Comparison of ENCODE assay signal across 8 cellular contexts in genomic region chr17:57294629-57295501, GRCh38. TPM values are rescaled to one million over a fixed set of nuclear protein-coding genes. Genes with fewer than 3 reads are reported as not detected.
A peak's percentile ranks its signal among the peaks of the same experiment; 100 is the strongest.
DNase-seq lines count a peak whose midpoint lies in the region; ATAC-seq and TF ChIP-seq lines count a peak whose summit lies in the region.

No MANE protein-coding gene starts in this region.

- TF ChIP-seq RAD21 in HCT116 (IDR thresholded peaks at IDR 0.05; ENCODE audit: low read depth): 0 out of 2 replicates have a peak, but pooled peaks have one; percentile 17

- H3K14ac ChIP-seq in neuronal stem cell (ENCODE audit: low read length): no peak overlapping the region

- no peak overlapping the region for H2BK5ac ChIP-seq in neuronal stem cell (ENCODE audit: low read length)

- H3K9me3 ChIP-seq in HCT116 (ENCODE audit: control insufficient read depth in 1 of 2, insufficient read depth in 1 of 2, low read depth in 1 of 2, low read length in 2 of 2): peaks cover 0 to 13% of the 10 kb centered on the region in 2 experiments; a peak in 2 of 4 replicates
- H3K9me3 ChIP-seq in neuronal stem cell (replicated peaks in 1 of 2; ENCODE audit: control insufficient read depth in 2 of 2, insufficient read depth in 1 of 2, low read depth in 1 of 2, low read length in 2 of 2): peaks cover 12 to 29% of the 10 kb centered on the region in 2 donors
- no peaks in the 10 kb centered on the region for H3K9me3 ChIP-seq in osteoblast (ENCODE audit: low read depth, low read length)

- no peak overlapping the region for H2BK15ac ChIP-seq in neuronal stem cell (ENCODE audit: low read length)

- BruUV-seq in HCT116 (replicated peaks; lab: Mats Ljungman, UMichigan): no TSS peak

- H3K79me2 ChIP-seq in HCT116 (ENCODE audit: insufficient read depth, low read length) (peaks cover 45% of the 10 kb centered on the region), osteoblast (ENCODE audit: insufficient read depth, low read length) (no peaks in the 10 kb centered on the region)

- intact Hi-C loops in HCT116 (cut with micrococcal nuclease): no loop called here
- intact Hi-C loops in CD14-positive monocyte (cut with micrococcal nuclease): no loop called here

- CTCF ChIA-PET in HCT116 (lab: Charles Lee): interaction anchor here (0.9 kb wide), 1 partner anchor 52 kb away, joined by 3 read pairs; no protein-coding TSS in a partner anchor

- DNase-seq in HCT116 (ENCODE audit: low read depth, low spot score) (peak; percentile 94), NCI-H526 (lab: John Stamatoyannopoulos, UW) (peak; percentile 91 to 95), neuronal stem cell (ENCODE audit: low spot score) (no peak), osteoblast (ENCODE audit: insufficient read length, low spot score, missing footprints) (no peak), Kasumi-1 (lab: John Stamatoyannopoulos, UW) (no peak), CD14-positive monocyte (ENCODE audit: low spot score) (no peak)
- DNase-seq in activated naive CD8-positive, alpha-beta T cell treated with anti-CD3 and anti-CD28 coated beads, Interleukin-2, amount 50 U/mL, for 16 hours (ENCODE audit: low read depth, low spot score): peak; percentile 12
- DNase-seq in natural killer cell treated with Interleukin-12 subunit alpha and Interleukin-12 subunit beta and Interleukin-15 and Interleukin-18, amount 100 ng/mL, for 72 hours (ENCODE audit: low spot score): no peak

- no peaks in the 10 kb centered on the region for H3K9me2 ChIP-seq in HCT116 (ENCODE audit: insufficient read depth)

- peak overlapping the region; percentile 16; the same call in 1 of the 2 replicates for H3K9ac ChIP-seq in HCT116 (ENCODE audit: low read length)
- H3K9ac ChIP-seq in neuronal stem cell (ENCODE audit: low read depth, low read length, poor library complexity): no peak overlapping the region

- H4K8ac ChIP-seq in neuronal stem cell (ENCODE audit: low read depth, low read length): no peak overlapping the region

- TF ChIP-seq CTCF in HCT116 (IDR thresholded peaks at IDR 0.05 in 2 of 3, conservative IDR thresholded peaks at IDR 0.05 in 1 of 3; ENCODE audit: borderline replicate concordance in 1 of 3, insufficient read depth in 1 of 3, low read depth in 2 of 3, low read length in 2 of 3) (no peak), osteoblast (IDR thresholded peaks at IDR 0.05; ENCODE audit: extremely low read depth, low read depth, low read length) (no peak), CD14-positive monocyte (IDR thresholded peaks at IDR 0.05) (no peak)

- peak overlapping the region; percentile 21 for H2AK5ac ChIP-seq in neuronal stem cell (ENCODE audit: low read depth, low read length)

- H3K4ac ChIP-seq in neuronal stem cell (ENCODE audit: low read length): no peak overlapping the region

- H3K27me3 ChIP-seq in HCT116 (ENCODE audit: insufficient read depth, low read length): no peaks in the 10 kb centered on the region
- H3K27me3 ChIP-seq in neuronal stem cell (ENCODE audit: control insufficient read depth in 3 of 3, insufficient read depth in 3 of 3, low read depth in 1 of 3, low read length in 3 of 3): no peaks in the 10 kb centered on the region
- H3K27me3 ChIP-seq in osteoblast (ENCODE audit: insufficient read depth, low read length): no peaks in the 10 kb centered on the region

- H3K36me3 ChIP-seq in HCT116 (ENCODE audit: control insufficient read depth in 1 of 2, insufficient read depth in 2 of 2, low read length in 2 of 2): peaks cover 0 to 24% of the 10 kb centered on the region in 2 experiments; a peak in 2 of 4 replicates
- H3K36me3 ChIP-seq in neuronal stem cell (replicated peaks in 1 of 2; ENCODE audit: control insufficient read depth in 2 of 2, insufficient read depth in 2 of 2, low read length in 2 of 2): peaks cover 11 to 62% of the 10 kb centered on the region in 2 donors
- no peaks in the 10 kb centered on the region for H3K36me3 ChIP-seq in osteoblast (ENCODE audit: insufficient read depth, low read length)

- peaks cover 9% of the 10 kb centered on the region for H3K36me3 Mint-ChIP-seq in natural killer cell treated with Interleukin-12 subunit alpha and Interleukin-12 subunit beta and Interleukin-15 and Interleukin-18, amount 100 ng/mL, for 72 hours
- peaks cover 26 to 39% of the 10 kb centered on the region in 2 donors for H3K36me3 Mint-ChIP-seq in CD14-positive monocyte

- peak; percentile 85 for ATAC-seq in HCT116
- ATAC-seq in natural killer cell treated with Interleukin-12 subunit alpha and Interleukin-12 subunit beta and Interleukin-15 and Interleukin-18, amount 100 ng/mL, for 72 hours: no peak

- RAD21 ChIA-PET in HCT116 (lab: Charles Lee; ENCODE audit: low non-redundant PET in 1 of 2, low total read pairs in 2 of 2, uncharacterized antibody in 2 of 2, unreplicated experiment in 2 of 2): interaction anchor here (0.6 to 1.0 kb wide), 3 partner anchors 52 to 110 kb away, joined by 3 read pairs; no protein-coding TSS in a partner anchor

- H4K20me1 ChIP-seq in HCT116 (ENCODE audit: insufficient read depth) (no peaks in the 10 kb centered on the region), osteoblast (ENCODE audit: insufficient read depth, low read length) (no peaks in the 10 kb centered on the region)

- H3K27me3 Mint-ChIP-seq in natural killer cell treated with Interleukin-12 subunit alpha and Interleukin-12 subunit beta and Interleukin-15 and Interleukin-18, amount 100 ng/mL, for 72 hours: no peaks in the 10 kb centered on the region
- peaks cover 0 to 2% (median 2%) of the 10 kb centered on the region in 3 donors for H3K27me3 Mint-ChIP-seq in CD14-positive monocyte (ENCODE audit: low read depth in 3 of 3)

- POLR2A ChIA-PET in HCT116 (lab: Charles Lee): interaction anchor here (0.7 to 1.1 kb wide), 4 partner anchors 10 to 87 kb away, joined by 3 to 5 read pairs (median 3); no protein-coding TSS in a partner anchor

- no peak overlapping the region for H4K91ac ChIP-seq in neuronal stem cell (ENCODE audit: low read depth, low read length, poor library complexity)

- H3K9me3 Mint-ChIP-seq in natural killer cell treated with Interleukin-12 subunit alpha and Interleukin-12 subunit beta and Interleukin-15 and Interleukin-18, amount 100 ng/mL, for 72 hours: no peaks in the 10 kb centered on the region
- peaks cover 4 to 19% (median 10%) of the 10 kb centered on the region in 7 donors for H3K9me3 Mint-ChIP-seq in CD14-positive monocyte

- H3K23ac ChIP-seq in neuronal stem cell (ENCODE audit: low read depth, low read length, poor library complexity): no peak overlapping the region

- WGBS in neuronal stem cell (ENCODE audit: extremely low coverage in 2 of 2, insufficient read length in 2 of 2, insufficient replicate concordance in 1 of 2), 2 donors: no CpG with 5 or more reads among the region's 10 CpGs

- no peak overlapping the region for H3K4me3 Mint-ChIP-seq in natural killer cell treated with Interleukin-12 subunit alpha and Interleukin-12 subunit beta and Interleukin-15 and Interleukin-18, amount 100 ng/mL, for 72 hours
- H3K4me3 Mint-ChIP-seq in CD14-positive monocyte: no peak overlapping the region

- no peak overlapping the region for H3K27ac Mint-ChIP-seq in natural killer cell treated with Interleukin-12 subunit alpha and Interleukin-12 subunit beta and Interleukin-15 and Interleukin-18, amount 100 ng/mL, for 72 hours
- peak overlapping the region in 1 of 7 donors; percentile 21 for H3K27ac Mint-ChIP-seq in CD14-positive monocyte

- TF ChIP-seq POLR2A in HCT116 (IDR thresholded peaks at IDR 0.05; ENCODE audit: borderline replicate concordance, extremely low read depth, insufficient read depth, insufficient read length): no peak

- H2BK12ac ChIP-seq in neuronal stem cell (ENCODE audit: low read length): no peak overlapping the region

- no peak overlapping the region for H2AFZ ChIP-seq in HCT116 (ENCODE audit: low read depth, low read length, poor library complexity, severe bottlenecking)
- H2AFZ ChIP-seq in neuronal stem cell (ENCODE audit: low read length): no peak overlapping the region
- H2AFZ ChIP-seq in osteoblast (ENCODE audit: low read length): no peak overlapping the region

- H3K4me1 Mint-ChIP-seq in natural killer cell treated with Interleukin-12 subunit alpha and Interleukin-12 subunit beta and Interleukin-15 and Interleukin-18, amount 100 ng/mL, for 72 hours (ENCODE audit: low read depth in 2 of 2): peaks cover 4 to 12% of the 10 kb centered on the region in 2 donors
- H3K4me1 Mint-ChIP-seq in CD14-positive monocyte: peaks cover 13% of the 10 kb centered on the region

- H3K18ac ChIP-seq in neuronal stem cell (ENCODE audit: low read length): no peak overlapping the region

- H3K4me2 ChIP-seq in HCT116 (ENCODE audit: low read length): peak overlapping the region; percentile 77
- H3K4me2 ChIP-seq in neuronal stem cell (ENCODE audit: insufficient read depth, low read length, poor library complexity, severe bottlenecking): no peak overlapping the region
- H3K4me2 ChIP-seq in osteoblast (ENCODE audit: insufficient read depth, low read length): no peak overlapping the region

- peaks cover 48 to 56% of the 10 kb centered on the region in 2 experiments for H3K4me1 ChIP-seq in HCT116 (ENCODE audit: control insufficient read depth in 1 of 2, insufficient read depth in 2 of 2, low read length in 2 of 2)
- peaks cover 19 to 30% of the 10 kb centered on the region in 2 donors for H3K4me1 ChIP-seq in neuronal stem cell (ENCODE audit: control insufficient read depth in 2 of 2, insufficient read depth in 1 of 2, low read depth in 1 of 2, low read length in 2 of 2)
- H3K4me1 ChIP-seq in osteoblast (ENCODE audit: insufficient read depth, low read length): no peaks in the 10 kb centered on the region

- H3K4me3 ChIP-seq in HCT116 (replicated peaks in 1 of 2; ENCODE audit: low read depth in 1 of 2, low read length in 2 of 2): peak overlapping the region; percentile 9 to 40
- no peak overlapping the region for H3K4me3 ChIP-seq in neuronal stem cell (ENCODE audit: low read length in 2 of 2)
- H3K4me3 ChIP-seq in osteoblast (ENCODE audit: insufficient read depth, low read length): no peak overlapping the region

- H3K27ac ChIP-seq in HCT116 (ENCODE audit: low read depth, low read length): peak overlapping the region; percentile 84
- peak overlapping the region; percentile 12 for H3K27ac ChIP-seq in neuronal stem cell (replicated peaks; ENCODE audit: low read length)
- no peak overlapping the region for H3K27ac ChIP-seq in osteoblast (ENCODE audit: low read depth, low read length)

- peaks cover 5% of the 10 kb centered on the region for H3K79me1 ChIP-seq in neuronal stem cell (ENCODE audit: low read depth, low read length)

- no peak overlapping the region for H2BK120ac ChIP-seq in neuronal stem cell (ENCODE audit: low read depth, low read length)

TF ChIP-seq in HCT116, 20 proteins besides CTCF, POLR2A, EP300 and RAD21 (continues in another document):
- TF ChIP-seq SIN3A (IDR thresholded peaks at IDR 0.05; ENCODE audit: low read depth) (peak; percentile 76), ZNF274 (IDR thresholded peaks at IDR 0.05; ENCODE audit: low read depth, low read length) (no peak)

RNA-seq across cellular contexts. Expression of gene MSI2, which starts 38.5 kb away (rescaled TPM):
- total RNA-seq in HCT116 (2021; ENCODE audit: unreplicated experiment) (137 TPM), osteoblast (17.4 and 23.2 TPM in 2 replicates)
- polyA plus RNA-seq in HCT116 (2012): 36.6 and 46.1 TPM in 2 replicates
- 56.3 TPM for polyA plus RNA-seq in neuronal stem cell (2013, experiment 1 of 2)
- polyA plus RNA-seq in neuronal stem cell (2013, experiment 2 of 2): 58.0 TPM
- total RNA-seq in natural killer cell treated with Interleukin-12 subunit alpha and Interleukin-12 subunit beta and Interleukin-15 and Interleukin-18, amount 100 ng/mL, for 72 hours: 100 to 1,000 TPM in 1 of 2 donors, 10 to 100 TPM in 1; 51.3 to 126 TPM
- polyA plus RNA-seq in CD14-positive monocyte: under 1 TPM; 0.20 to 0.37 TPM

Comparison
In these comparisons a context has a peak if more than half of its experiments do, and no peak if none do; other contexts are left out.
1. DNase-seq: peak in HCT116 (single experiment), NCI-H526 (2 of 2) and activated naive CD8-positive, alpha-beta T cell treated with anti-CD3 and anti-CD28 coated beads, Interleukin-2, amount 50 U/mL, for 16 hours (single experiment); none in neuronal stem cell (single experiment), natural killer cell treated with Interleukin-12 subunit alpha and Interleukin-12 subunit beta and Interleukin-15 and Interleukin-18, amount 100 ng/mL, for 72 hours (single experiment), osteoblast (single experiment), Kasumi-1 (0 of 2) and CD14-positive monocyte (single experiment).
2. H3K4me3 ChIP-seq: peak in HCT116 (2 of 2); none in neuronal stem cell (0 of 2) and osteoblast (single experiment).